15 cellular contexts compared by ENCODE assay signal in genomic region chr12:28500373-28501024, GRCh38.
"Had no signal": no experiment of that assay in that cellular context is flagged by ENCODE, and none has a peak within 500 bp of the region (broad histone marks: within the 10 kb centered on the region; RNA-seq: fewer than 3 reads in every experiment).

No MANE protein-coding gene starts in this region.

- H3K27me3 Mint-ChIP-seq: activated CD4-positive, alpha-beta T cell treated with anti-CD3 and anti-CD28 coated beads, Interleukin-2, amount 10 ng/mL, durations not matched to agents 7 days and 5 days; activated naive CD8-positive, alpha-beta T cell treated with anti-CD3 and anti-CD28 coated beads for 36 hours; memory B cell; naive thymus-derived CD4-positive, alpha-beta T cell had no signal

- H3K4me3 ChIP-seq: left lung, mucosa of descending colon, thyroid gland had no signal

- ATAC-seq: activated T-cell treated with anti-CD3 and anti-CD28 coated beads, Interleukin-2, amount 50 U/mL, for 72 hours; left lung; mucosa of descending colon; naive thymus-derived CD4-positive, alpha-beta T cell; stimulated activated effector memory CD8-positive, alpha-beta T cell treated with anti-CD3 and anti-CD28 coated beads, Interleukin-12 subunit alpha, Interleukin-12 subunit beta, amount 100 ng/mL, for 72 hours had no signal

- H3K9me3 Mint-ChIP-seq: activated CD4-positive, alpha-beta T cell treated with anti-CD3 and anti-CD28 coated beads, Interleukin-2, amount 10 ng/mL, durations not matched to agents 7 days and 5 days had no signal

- H3K27ac Mint-ChIP-seq: activated CD4-positive, alpha-beta T cell treated with anti-CD3 and anti-CD28 coated beads, Interleukin-2, amount 10 ng/mL, durations not matched to agents 7 days and 5 days; activated naive CD8-positive, alpha-beta T cell treated with anti-CD3 and anti-CD28 coated beads for 36 hours; activated T-cell treated with anti-CD3 and anti-CD28 coated beads, Interleukin-2, amount 50 U/mL, for 72 hours; memory B cell; naive thymus-derived CD4-positive, alpha-beta T cell; stimulated activated effector memory CD8-positive, alpha-beta T cell treated with anti-CD3 and anti-CD28 coated beads, Interleukin-12 subunit alpha, Interleukin-12 subunit beta, amount 100 ng/mL, for 72 hours had no signal

- H3K4me3 Mint-ChIP-seq: activated CD4-positive, alpha-beta T cell treated with anti-CD3 and anti-CD28 coated beads, Interleukin-2, amount 10 ng/mL, durations not matched to agents 7 days and 5 days; activated naive CD8-positive, alpha-beta T cell treated with anti-CD3 and anti-CD28 coated beads for 36 hours; activated T-cell treated with anti-CD3 and anti-CD28 coated beads, Interleukin-2, amount 50 U/mL, for 72 hours; memory B cell; naive thymus-derived CD4-positive, alpha-beta T cell; stimulated activated effector memory CD8-positive, alpha-beta T cell treated with anti-CD3 and anti-CD28 coated beads, Interleukin-12 subunit alpha, Interleukin-12 subunit beta, amount 100 ng/mL, for 72 hours had no signal

- DNase-seq: activated CD4-positive, alpha-beta T cell treated with anti-CD3 and anti-CD28 coated beads, Interleukin-2, amount 10 ng/mL, durations not matched to agents 7 days and 5 days; activated CD8-positive, alpha-beta memory T cell treated with anti-CD3 and anti-CD28 coated beads, Interleukin-2, amount 50 U/mL, for 48 hours; activated gamma-delta T cell; activated naive CD8-positive, alpha-beta T cell treated with anti-CD3 and anti-CD28 coated beads for 36 hours; activated T-cell treated with anti-CD3 and anti-CD28 coated beads, Interleukin-2, amount 50 U/mL, for 72 hours; dermis blood vessel endothelial cell; hippocampal formation; kidney; left lung; mucosa of descending colon; naive thymus-derived CD4-positive, alpha-beta T cell; T-helper 2 cell; thyroid gland had no signal
